ENCODE assay signal across 29 cellular contexts in genomic region chr19:41510484-41510883, GRCh38.
"Had no signal": no experiment of that assay in that cellular context is flagged by ENCODE, and none has a peak within 500 bp of the region (broad histone marks: within the 10 kb centered on the region; RNA-seq: fewer than 3 reads in every experiment).

No MANE protein-coding gene starts in this region.

- H2AFZ ChIP-seq: hepatocyte had no signal

- H3K4me1 ChIP-seq: colonic mucosa, esophagus muscularis mucosa, esophagus squamous epithelium, foreskin keratinocyte, gastrocnemius medialis, gastroesophageal sphincter, heart left ventricle, heart right ventricle had no signal

- H3K79me2 ChIP-seq: hepatocyte had no signal

- H3K4me2 ChIP-seq: hepatocyte had no signal

- H3K4me3 ChIP-seq: colonic mucosa, coronary artery, dorsolateral prefrontal cortex, esophagus muscularis mucosa, esophagus squamous epithelium, gastrocnemius medialis, gastroesophageal sphincter, heart left ventricle, heart right ventricle, hepatocyte had no signal

- ATAC-seq: effector memory CD8-positive, alpha-beta T cell; esophagus mucosa; foreskin keratinocyte; gastrocnemius medialis; gastroesophageal sphincter; heart left ventricle; heart right ventricle had no signal

- DNase-seq: colonic mucosa; cortex of kidney; dermis blood vessel endothelial cell; dorsolateral prefrontal cortex; effector CD4-positive, alpha-beta T cell; effector CD8-positive, alpha-beta T cell; effector memory CD4-positive, alpha-beta T cell; effector memory CD8-positive, alpha-beta T cell; erythroblast; esophagus squamous epithelium; foreskin fibroblast; foreskin keratinocyte; foreskin melanocyte; gastrocnemius medialis; glutamatergic neuron; head of caudate nucleus; heart left ventricle; heart right ventricle had no signal

- H3K27me3 ChIP-seq: colonic mucosa, hepatocyte had no signal

- H3K9me3 ChIP-seq: colonic mucosa, esophagus muscularis mucosa, esophagus squamous epithelium, gastrocnemius medialis, gastroesophageal sphincter, heart left ventricle, heart right ventricle had no signal

- H3K27ac ChIP-seq: colonic mucosa, coronary artery, dorsolateral prefrontal cortex, epithelial cell of prostate, esophagus muscularis mucosa, esophagus squamous epithelium, foreskin keratinocyte, gastrocnemius medialis, gastroesophageal sphincter, heart left ventricle, heart right ventricle, hepatocyte had no signal

- H3K27ac Mint-ChIP-seq: dendritic cell treated with granulocyte-macrophage colony-stimulating factor and Interleukin-4, amounts not matched to agents 40 ng/mL and 50 ng/mL, for 4 days; effector memory CD8-positive, alpha-beta T cell had no signal

- H3K4me3 Mint-ChIP-seq: dendritic cell treated with granulocyte-macrophage colony-stimulating factor and Interleukin-4, amounts not matched to agents 40 ng/mL and 50 ng/mL, for 4 days; effector memory CD8-positive, alpha-beta T cell had no signal

- FAIRE-seq: colon, endometrium, endothelial cell of umbilical vein, frontal cortex had no signal

- H3K36me3 ChIP-seq: colonic mucosa, esophagus muscularis mucosa, esophagus squamous epithelium, gastrocnemius medialis, gastroesophageal sphincter, heart left ventricle, heart right ventricle had no signal

- H3K9me3 Mint-ChIP-seq: dendritic cell treated with granulocyte-macrophage colony-stimulating factor and Interleukin-4, amounts not matched to agents 40 ng/mL and 50 ng/mL, for 4 days; effector memory CD8-positive, alpha-beta T cell had no signal
